8 cellular contexts compared by ENCODE assay signal in the genomic region with DNA sequence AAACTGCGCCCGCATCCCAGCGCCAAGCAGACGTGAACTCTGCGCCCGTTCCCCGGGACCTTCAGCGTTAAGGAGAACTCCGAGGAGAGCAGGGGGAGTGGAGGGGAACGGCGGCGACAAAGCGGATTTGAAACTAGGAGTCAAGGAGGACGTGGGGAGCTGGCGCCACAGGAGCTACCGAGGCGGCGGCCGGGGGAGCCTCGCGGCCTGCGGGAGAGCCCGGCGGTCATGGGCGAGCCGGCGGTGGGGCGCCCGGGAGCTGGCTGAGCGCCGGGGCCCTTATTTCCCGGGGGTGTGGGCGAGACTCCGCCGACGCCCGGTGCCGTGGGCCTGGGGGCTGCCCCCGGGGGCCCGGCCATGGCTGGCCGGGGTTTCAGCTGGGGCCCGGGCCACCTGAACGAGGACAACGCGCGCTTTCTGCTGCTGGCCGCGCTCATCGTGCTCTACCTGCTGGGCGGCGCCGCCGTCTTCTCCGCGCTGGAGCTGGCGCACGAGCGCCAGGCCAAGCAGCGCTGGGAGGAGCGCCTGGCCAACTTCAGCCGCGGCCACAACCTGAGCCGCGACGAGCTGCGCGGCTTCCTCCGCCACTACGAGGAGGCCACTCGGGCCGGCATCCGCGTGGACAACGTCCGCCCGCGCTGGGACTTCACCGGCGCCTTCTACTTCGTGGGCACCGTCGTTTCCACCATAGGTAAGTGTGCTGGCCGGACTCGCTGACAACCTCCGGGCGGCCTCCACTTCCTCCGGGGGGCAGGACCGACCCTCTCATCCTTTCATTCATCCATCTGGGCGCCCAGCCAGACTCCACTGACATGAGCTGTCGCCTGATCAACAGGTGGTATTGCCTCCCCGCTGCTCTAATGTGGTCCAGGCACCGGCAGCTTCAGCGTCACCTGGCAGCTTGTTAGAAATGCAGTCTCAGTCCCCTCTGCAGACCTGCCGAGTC. TPM values are rescaled to one million over a fixed set of nuclear protein-coding genes. Genes with fewer than 3 reads are reported as not detected.
A peak's percentile ranks its signal among the peaks of the same experiment; 100 is the strongest.
DNase-seq lines count a peak whose midpoint lies in the region; ATAC-seq and TF ChIP-seq lines count a peak whose summit lies in the region.

A gene (plus strand): TSS at position 146 of the 946 bp plus-strand sequence. CDS start 212 bp downstream, at position 358.

- in situ Hi-C loops in HAP-1 (cut with MboI; ENCODE audit: low sequenced_read_pairs): no loop called here

- POLR2A ChIA-PET in AG04449 (lab: Yijun Ruan, JAX): no interaction called here
- POLR2A ChIA-PET in RWPE1 (lab: Yijun Ruan, JAX; ENCODE audit: low non-redundant PET): no interaction called here

- intact Hi-C loops in mucosa of descending colon (cut with DNase I, micrococcal nuclease): no loop called here

- CTCF ChIA-PET in AG04449 (lab: Yijun Ruan, JAX) (interaction anchor here (1.0 to 3.4 kb wide), 4 partner anchors 10 to 174 kb away, joined by 3 to 14 read pairs (median 5); no protein-coding TSS in a partner anchor), RWPE1 (lab: Yijun Ruan, JAX) (interaction anchor here (0.6 to 1.1 kb wide), 3 partner anchors 12 to 152 kb away, joined by 3 read pairs; no protein-coding TSS in a partner anchor)

- DNase-seq in AG04449 (ENCODE audit: low read depth, low spot score) (no peak), HAP-1 (ENCODE audit: low spot score in 2 of 2) (peak in 1 of 2 experiments; percentile 58), RWPE1 (ENCODE audit: low spot score) (peak; percentile 11), mucosa of descending colon (peak in 2 of 3 donors; percentile 27 to 41)

- ATAC-seq in mucosa of descending colon: peak; percentile 53
- ATAC-seq in GM19455 (IDR thresholded peaks at IDR 0.05; ENCODE audit: unreplicated experiment): no peak
- ATAC-seq in HG02623 (IDR thresholded peaks at IDR 0.05; ENCODE audit: unreplicated experiment): no peak
- no peak for ATAC-seq in HG02973 (IDR thresholded peaks at IDR 0.05; ENCODE audit: unreplicated experiment)

- no peak within 1 kb of the TSS for H3K27ac ChIP-seq in RWPE1
- no peak within 1 kb of the TSS for H3K27ac ChIP-seq in ectodermal cell (ENCODE audit: insufficient read depth, low read depth, low read length, poor library complexity, severe bottlenecking)

- H3K36me3 ChIP-seq in HAP-1 (replicated peaks) (no peaks in the 10 kb centered on the region), ectodermal cell (ENCODE audit: control insufficient read depth, insufficient read depth, low read length) (no peaks in the 10 kb centered on the region), mucosa of descending colon (ENCODE audit: low read depth) (no peaks in the 10 kb centered on the region)

- H3K4me1 ChIP-seq in HAP-1 (peaks cover 6% of the 10 kb centered on the region), ectodermal cell (ENCODE audit: control insufficient read depth, insufficient read depth, low read length) (no peaks in the 10 kb centered on the region), mucosa of descending colon (ENCODE audit: low read depth) (peaks cover 12% of the 10 kb centered on the region)

- TF ChIP-seq CTCF in AG04449 (IDR thresholded peaks at IDR 0.05; ENCODE audit: insufficient read depth, low read length, missing control alignments): no peak
- TF ChIP-seq CTCF in RWPE1 (conservative IDR thresholded peaks at IDR 0.05; ENCODE audit: low read depth): no peak
- no peak for TF ChIP-seq CTCF in mucosa of descending colon (IDR thresholded peaks at IDR 0.05)

- WGBS in ectodermal cell, 2 experiments: 1% methylated on average over 94 of the region's 94 CpGs

- H3K9me3 ChIP-seq in HAP-1 (no peaks in the 10 kb centered on the region), ectodermal cell (ENCODE audit: control insufficient read depth, low read length) (no peaks in the 10 kb centered on the region), mucosa of descending colon (no peaks in the 10 kb centered on the region)

- H3K4me3 ChIP-seq in AG04449 (ENCODE audit: low read depth, low read length) (peak within 1 kb of the TSS; percentile 55), HAP-1 (peak within 1 kb of the TSS; percentile 33), ectodermal cell (ENCODE audit: insufficient read depth, low read depth, low read length) (peak within 1 kb of the TSS; percentile 33), mucosa of descending colon (no peak within 1 kb of the TSS)

- H3K27me3 ChIP-seq in HAP-1 (ENCODE audit: low read depth): peaks cover 21% of the 10 kb centered on the region
- H3K27me3 ChIP-seq in ectodermal cell (ENCODE audit: control insufficient read depth, insufficient read depth, low read length, poor library complexity, severe bottlenecking): peaks cover 81% of the 10 kb centered on the region

RNA-seq across cellular contexts. Expression of the gene that starts here (rescaled TPM):
- not detected for polyA plus RNA-seq in ectodermal cell (2013, experiment 1 of 4)
- polyA plus RNA-seq in ectodermal cell (2013, experiment 2 of 4): not detected
- polyA plus RNA-seq in ectodermal cell (2013, experiment 3 of 4): not detected
- not detected for polyA plus RNA-seq in ectodermal cell (2013, experiment 4 of 4)
- total RNA-seq in mucosa of descending colon: under 1 TPM; 0.25 to 0.67 (median 0.29) TPM

Comparison
In these comparisons a context has a peak if more than half of its experiments do, and no peak if none do; other contexts are left out.
1. Peak in DNase-seq and ATAC-seq in mucosa of descending colon; RNA of the gene not detected or under 1 TPM.